Comparison of ENCODE assay signal across 14 cellular contexts in the genomic region with DNA sequence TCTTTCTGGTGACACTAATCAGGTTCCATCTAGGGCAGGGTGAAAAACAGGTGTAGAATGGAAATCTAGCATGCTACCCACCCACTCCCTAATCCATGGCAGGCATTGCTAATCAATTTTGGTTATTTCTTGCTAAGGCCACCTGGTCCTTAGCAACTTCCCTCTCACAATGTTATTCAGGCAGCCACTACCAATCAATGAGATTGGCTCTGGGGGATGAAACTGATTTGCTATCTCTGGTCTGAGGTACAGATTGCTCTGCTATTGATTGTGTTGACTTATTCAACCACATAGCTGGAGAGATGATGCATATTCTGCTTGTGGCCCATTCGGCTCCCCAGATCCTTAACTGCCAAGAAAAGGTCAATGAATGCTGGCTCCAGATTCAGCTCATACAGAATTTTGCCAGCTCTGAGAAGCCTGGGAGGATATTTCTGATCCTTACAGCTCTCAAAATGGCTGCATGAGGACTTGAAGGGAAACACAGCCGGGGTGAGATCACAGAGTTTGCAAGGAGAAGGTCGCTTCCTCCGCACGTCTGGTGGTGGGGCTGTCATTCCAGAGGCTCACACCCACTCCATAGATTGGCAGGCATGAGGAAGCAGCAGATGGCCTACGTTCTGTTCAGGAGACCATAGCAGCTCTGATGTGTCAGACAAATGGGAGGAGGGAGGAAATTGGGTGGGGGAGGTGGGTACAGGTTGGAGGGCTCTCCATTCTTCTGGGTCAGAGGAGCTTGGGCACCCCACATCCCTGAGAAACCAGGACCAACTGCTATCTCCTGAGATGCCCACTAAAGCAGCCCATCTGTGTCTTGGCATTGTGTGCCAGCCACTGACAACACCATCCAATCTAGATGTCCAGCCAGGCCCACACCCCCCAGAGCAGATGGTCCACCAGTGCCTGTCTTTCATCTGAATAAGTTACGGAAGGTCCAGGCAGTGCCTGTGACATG. TPM values are rescaled to one million over a fixed set of nuclear protein-coding genes. Genes with fewer than 3 reads are reported as not detected.
DNase-seq lines count a peak whose midpoint lies in the region; TF ChIP-seq lines count a peak whose summit lies in the region.
"Had no signal": no experiment of that assay in that cellular context is flagged by ENCODE, and none has a peak within 500 bp of the region (broad histone marks: within the 10 kb centered on the region; RNA-seq: fewer than 3 reads in every experiment).

No MANE protein-coding gene starts in this region.

- H3K27me3 ChIP-seq in esophagus muscularis mucosa: peaks cover 0 to 42% (median 0%) of the 10 kb centered on the region in 4 donors

- in situ Hi-C loops in G401 (cut with HindIII; ENCODE audit: low sequenced_read_pairs): no loop called here

- intact Hi-C loops in lower leg skin (cut with DNase I; ENCODE audit: low total_unique reads): no loop called here
- intact Hi-C loops in esophagus muscularis mucosa (cut with DNase I): no loop called here

- peaks cover 8 to 13% (median 10%) of the 10 kb centered on the region in 4 donors for H3K4me1 ChIP-seq in esophagus muscularis mucosa

- TF ChIP-seq CTCF in lower leg skin (IDR thresholded peaks at IDR 0.05) (no peak), esophagus muscularis mucosa (IDR thresholded peaks at IDR 0.05) (no peak)

- H3K27ac ChIP-seq in esophagus muscularis mucosa (replicated peaks in 1 of 4): no peak overlapping the region
- H3K27ac ChIP-seq: coronary artery had no signal

- 59 to 66% methylated on average over 7 of the region's 7 CpGs for WGBS in lower leg skin, 2 donors
- WGBS in esophagus muscularis mucosa: 69% methylated on average over 7 of the region's 7 CpGs

- TF ChIP-seq EP300 in esophagus muscularis mucosa (IDR thresholded peaks at IDR 0.05): no peak

- DNase-seq in G401 (ENCODE audit: low spot score): peak; percentile 98
- peak; percentile 90 for DNase-seq in NCI-H82 (lab: John Stamatoyannopoulos, UW)
- peak; percentile 98 for DNase-seq in cerebellar cortex (ENCODE audit: low spot score)
- DNase-seq in nucleus accumbens (lab: John Stamatoyannopoulos, UW): peak in 29 of 56 donors; percentile 6 to 82 (median 44)
- no peak for DNase-seq in activated CD4-positive, CD25-positive, alpha-beta regulatory T cell (lab: John Stamatoyannopoulos, UW)
- no peak for DNase-seq in lower leg skin (ENCODE audit: low spot score in 2 of 2)
- DNase-seq in esophagus muscularis mucosa (ENCODE audit: extremely low spot score): no peak
- no peak for DNase-seq in GOT3 (lab: John Stamatoyannopoulos, UW)
- DNase-seq: midbrain; small intestine; stimulated activated CD8-positive, alpha-beta memory T cell treated with anti-CD3 and anti-CD28 coated beads, Interleukin-4, amount 100 ng/mL, for 48 hours had no signal

- no peak for TF ChIP-seq POLR2A in lower leg skin (IDR thresholded peaks at IDR 0.05)
- no peak for TF ChIP-seq POLR2A in esophagus muscularis mucosa (IDR thresholded peaks at IDR 0.05; ENCODE audit: low read depth)

- no peaks in the 10 kb centered on the region for H3K36me3 ChIP-seq in esophagus muscularis mucosa

- H3K9me3 ChIP-seq in esophagus muscularis mucosa: no peaks in the 10 kb centered on the region

- H3K4me3 ChIP-seq in lower leg skin (ENCODE audit: low read depth, poor library complexity, severe bottlenecking) (no peak overlapping the region), esophagus muscularis mucosa (no peak overlapping the region)
- H3K4me3 ChIP-seq: coronary artery had no signal

RNA-seq across cellular contexts. Expression of gene SEZ6, which starts 22.3 kb away (rescaled TPM):
- total RNA-seq in G401 (2014; rRNA removed; shearing (Covaris generic)): not detected in 2 replicates
- total RNA-seq in lower leg skin: not detected
- total RNA-seq in esophagus muscularis mucosa: under 1 TPM in 3 of 4 donors, not detected in 1; 0.42 to 0.83 (median 0.52) TPM
- total RNA-seq: Daoy, M059J had no signal

RNA-seq across cellular contexts. Expression of gene PHF12, which starts 32.2 kb away (rescaled TPM):
- 26.8 and 48.5 TPM in 2 replicates for total RNA-seq in G401 (2014; rRNA removed; shearing (Covaris generic))
- total RNA-seq in lower leg skin (10 to 100 TPM; 24.4 to 52.9 (median 42.7) TPM), esophagus muscularis mucosa (10 to 100 TPM; 27.8 to 44.5 (median 36.7) TPM)

RNA-seq across cellular contexts. Expression of gene PIPOX, which starts 59.4 kb away (rescaled TPM):
- 4.7 TPM in 1 of 2 replicates, not detected in the other for total RNA-seq in G401 (2014; rRNA removed; shearing (Covaris generic))
- total RNA-seq in lower leg skin (1 to 10 TPM in 3 of 4 donors, under 1 TPM in 1; 0.80 to 2.5 (median 1.5) TPM), esophagus muscularis mucosa (1 to 10 TPM; 3.8 to 8.4 (median 5.1) TPM)

Comparison
In these comparisons a context has a peak if more than half of its experiments do, and no peak if none do; other contexts are left out.
1. DNase-seq: peak in G401 (single experiment), NCI-H82 (single experiment), cerebellar cortex (single experiment) and nucleus accumbens (29 of 56); none in activated CD4-positive, CD25-positive, alpha-beta regulatory T cell (0 of 4), lower leg skin (0 of 2), esophagus muscularis mucosa (single experiment) and GOT3 (single experiment).